In genomic region chr6:18266524-18266908, GRCh38 we compare ENCODE assay signal across 27 cellular contexts.
"Had no signal": no experiment of that assay in that cellular context is flagged by ENCODE, and none has a peak within 500 bp of the region (broad histone marks: within the 10 kb centered on the region; RNA-seq: fewer than 3 reads in every experiment).

No MANE protein-coding gene starts in this region.

- H3K27ac ChIP-seq: left lung, lower lobe of right lung, neural progenitor cell, ovary, right atrium auricular region, sigmoid colon, stomach, testis, thyroid gland, transverse colon, upper lobe of left lung, vagina had no signal

- DNase-seq: hypothalamus; immature natural killer cell; left colon; left lung; lower lobe of right lung; mammary epithelial cell; mesendoderm; naive B cell; natural killer cell; nephron progenitor cell; sigmoid colon; small intestine; stimulated activated CD4-positive, alpha-beta T cell treated with anti-CD3 and anti-CD28 coated beads, Interleukin-12 subunit alpha, Interleukin-12 subunit beta, amount 100 ng/mL, for 4 hours; stimulated activated CD4-positive, alpha-beta T cell treated with anti-CD3 and anti-CD28 coated beads, Interleukin-15, amount 100 ng/mL, for 24 hours; stimulated activated CD4-positive, alpha-beta T cell treated with anti-CD3 and anti-CD28 coated beads, Interleukin-2, amount 100 ng/mL, for 24 hours; stimulated activated CD4-positive, alpha-beta T cell treated with anti-CD3 and anti-CD28 coated beads, Interleukin-4, amount 100 ng/mL, for 1 hour; stimulated activated naive B cell treated with anti-CD40 and anti-IgM and Interleukin-4, amounts not matched to agents 10 μg/mL and 1 μg/mL and 100 μg/mL, for 72 hours; stimulated activated naive CD8-positive, alpha-beta T cell treated with anti-CD3 and anti-CD28 coated beads, Interleukin-15, Interleukin-2, amounts not matched to agents 100 U/mL and 50 U/mL, for 24 hours; stomach; testis; thyroid gland; transverse colon had no signal

- H3K4me2 ChIP-seq: neural progenitor cell had no signal

- H3K4me3 ChIP-seq: left lung, lower lobe of right lung, neural progenitor cell, ovary, right atrium auricular region, sigmoid colon, stomach, testis, thyroid gland, transverse colon, upper lobe of left lung, vagina had no signal

- H2AFZ ChIP-seq: neural progenitor cell had no signal

- H3K27me3 ChIP-seq: left lung, neural progenitor cell, ovary, right atrium auricular region, sigmoid colon, stomach, testis, thyroid gland, transverse colon, upper lobe of left lung, vagina had no signal

- H3K9me3 ChIP-seq: lower lobe of right lung, ovary, right atrium auricular region, sigmoid colon, stomach, testis, thyroid gland, transverse colon, vagina had no signal

- H3K9ac ChIP-seq: neural progenitor cell had no signal

- ATAC-seq: left colon; left lung; lower lobe of right lung; natural killer cell; stimulated activated naive B cell treated with anti-CD40 and anti-IgM and Interleukin-4, amounts not matched to agents 10 μg/mL and 1 μg/mL and 100 μg/mL, for 72 hours; stimulated activated naive CD8-positive, alpha-beta T cell treated with anti-CD3 and anti-CD28 coated beads, Interleukin-15, Interleukin-2, amounts not matched to agents 100 U/mL and 50 U/mL, for 24 hours had no signal

- H3K36me3 ChIP-seq: left lung, lower lobe of right lung, neural progenitor cell, ovary, right atrium auricular region, sigmoid colon, stomach, thyroid gland, transverse colon, vagina had no signal
